Comparison of ENCODE assay signal across 2 cellular contexts in the genomic region with DNA sequence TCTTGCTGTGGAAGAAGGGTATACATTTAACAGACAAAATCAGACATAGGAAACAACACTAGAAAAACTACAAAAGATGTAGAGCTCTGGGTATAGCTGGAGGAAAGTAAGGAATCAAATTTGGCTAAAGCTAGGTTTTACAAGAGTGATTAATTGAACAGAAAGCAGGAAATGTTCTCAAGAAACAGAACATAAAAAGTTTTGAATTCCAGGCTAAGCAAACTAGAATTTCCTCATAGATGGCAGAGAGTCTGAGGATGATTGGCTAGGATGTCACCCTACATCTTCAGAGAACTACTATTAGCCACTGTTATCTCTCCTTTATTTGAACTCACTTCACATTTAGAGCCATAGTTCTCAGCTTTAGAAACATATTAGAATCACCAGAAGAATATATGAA.
TF ChIP-seq lines count a peak whose summit lies in the region.

No MANE protein-coding gene starts in this region.

TF ChIP-seq in IMR-90, 13 proteins besides CTCF, POLR2A, EP300 and RAD21 (continued from another document):
- TF ChIP-seq, protein P1, sequence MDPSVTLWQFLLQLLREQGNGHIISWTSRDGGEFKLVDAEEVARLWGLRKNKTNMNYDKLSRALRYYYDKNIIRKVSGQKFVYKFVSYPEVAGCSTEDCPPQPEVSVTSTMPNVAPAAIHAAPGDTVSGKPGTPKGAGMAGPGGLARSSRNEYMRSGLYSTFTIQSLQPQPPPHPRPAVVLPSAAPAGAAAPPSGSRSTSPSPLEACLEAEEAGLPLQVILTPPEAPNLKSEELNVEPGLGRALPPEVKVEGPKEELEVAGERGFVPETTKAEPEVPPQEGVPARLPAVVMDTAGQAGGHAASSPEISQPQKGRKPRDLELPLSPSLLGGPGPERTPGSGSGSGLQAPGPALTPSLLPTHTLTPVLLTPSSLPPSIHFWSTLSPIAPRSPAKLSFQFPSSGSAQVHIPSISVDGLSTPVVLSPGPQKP (IDR thresholded peaks at IDR 0.05; ENCODE audit: borderline replicate concordance, low read depth, low read length), result no peak

TF ChIP-seq in GM12891, 5 proteins besides CTCF, POLR2A, EP300 and RAD21 (continued from another document):
- TF ChIP-seq POLR2AphosphoS5 (IDR thresholded peaks at IDR 0.05; ENCODE audit: low read depth, low read length) (no peak), POU2F2 (IDR thresholded peaks at IDR 0.05; ENCODE audit: low read depth, low read length) (no peak), TAF1 (IDR thresholded peaks at IDR 0.05; ENCODE audit: low read depth, low read length) (no peak)
